ENCODE assay signal across 1 cellular context in the genomic region with DNA sequence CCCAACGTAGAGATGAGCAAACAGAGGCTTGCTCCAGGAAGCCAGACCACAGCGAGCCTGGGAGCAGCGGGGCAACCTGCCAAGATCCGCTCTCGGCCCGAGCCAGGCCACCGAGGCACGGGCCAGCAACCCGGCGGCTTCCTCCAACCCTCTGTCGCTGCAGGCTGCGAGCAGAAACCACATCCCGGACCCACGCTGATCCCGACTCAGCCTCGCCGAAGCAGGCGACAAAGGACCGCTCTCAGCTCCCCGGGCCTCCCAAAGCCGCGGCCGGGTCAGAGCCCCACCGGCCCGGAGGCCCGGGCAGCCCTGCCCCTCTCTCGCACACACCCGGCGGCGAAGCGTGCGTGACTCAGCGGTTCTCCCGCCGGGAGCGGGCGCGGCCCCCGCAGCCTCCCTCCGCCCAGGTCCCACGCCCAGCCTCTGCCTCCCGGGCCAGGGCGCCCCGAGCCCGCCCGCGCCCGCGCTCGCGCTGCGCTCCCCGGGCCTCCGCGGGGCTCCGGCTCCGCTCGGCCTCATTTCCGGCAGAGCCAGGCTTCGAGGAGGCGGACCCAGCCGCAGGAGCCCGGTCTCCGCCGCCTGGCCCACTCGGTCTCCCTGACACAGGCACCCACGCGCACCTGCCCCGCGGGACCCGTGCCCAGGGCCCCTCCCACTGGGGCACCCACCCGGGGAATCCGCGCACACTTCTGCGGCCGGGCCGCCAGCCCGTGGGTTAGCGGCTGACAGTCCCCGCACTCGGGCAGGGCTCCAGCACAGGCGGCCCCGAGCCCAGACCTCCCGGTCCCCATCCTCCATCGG.
TF ChIP-seq lines count a peak whose summit lies in the region.

No MANE protein-coding gene starts in this region.

TF ChIP-seq in HepG2, 621 proteins besides CTCF, POLR2A, EP300 and RAD21 (continues in another document):
- TF ChIP-seq, protein P1, sequence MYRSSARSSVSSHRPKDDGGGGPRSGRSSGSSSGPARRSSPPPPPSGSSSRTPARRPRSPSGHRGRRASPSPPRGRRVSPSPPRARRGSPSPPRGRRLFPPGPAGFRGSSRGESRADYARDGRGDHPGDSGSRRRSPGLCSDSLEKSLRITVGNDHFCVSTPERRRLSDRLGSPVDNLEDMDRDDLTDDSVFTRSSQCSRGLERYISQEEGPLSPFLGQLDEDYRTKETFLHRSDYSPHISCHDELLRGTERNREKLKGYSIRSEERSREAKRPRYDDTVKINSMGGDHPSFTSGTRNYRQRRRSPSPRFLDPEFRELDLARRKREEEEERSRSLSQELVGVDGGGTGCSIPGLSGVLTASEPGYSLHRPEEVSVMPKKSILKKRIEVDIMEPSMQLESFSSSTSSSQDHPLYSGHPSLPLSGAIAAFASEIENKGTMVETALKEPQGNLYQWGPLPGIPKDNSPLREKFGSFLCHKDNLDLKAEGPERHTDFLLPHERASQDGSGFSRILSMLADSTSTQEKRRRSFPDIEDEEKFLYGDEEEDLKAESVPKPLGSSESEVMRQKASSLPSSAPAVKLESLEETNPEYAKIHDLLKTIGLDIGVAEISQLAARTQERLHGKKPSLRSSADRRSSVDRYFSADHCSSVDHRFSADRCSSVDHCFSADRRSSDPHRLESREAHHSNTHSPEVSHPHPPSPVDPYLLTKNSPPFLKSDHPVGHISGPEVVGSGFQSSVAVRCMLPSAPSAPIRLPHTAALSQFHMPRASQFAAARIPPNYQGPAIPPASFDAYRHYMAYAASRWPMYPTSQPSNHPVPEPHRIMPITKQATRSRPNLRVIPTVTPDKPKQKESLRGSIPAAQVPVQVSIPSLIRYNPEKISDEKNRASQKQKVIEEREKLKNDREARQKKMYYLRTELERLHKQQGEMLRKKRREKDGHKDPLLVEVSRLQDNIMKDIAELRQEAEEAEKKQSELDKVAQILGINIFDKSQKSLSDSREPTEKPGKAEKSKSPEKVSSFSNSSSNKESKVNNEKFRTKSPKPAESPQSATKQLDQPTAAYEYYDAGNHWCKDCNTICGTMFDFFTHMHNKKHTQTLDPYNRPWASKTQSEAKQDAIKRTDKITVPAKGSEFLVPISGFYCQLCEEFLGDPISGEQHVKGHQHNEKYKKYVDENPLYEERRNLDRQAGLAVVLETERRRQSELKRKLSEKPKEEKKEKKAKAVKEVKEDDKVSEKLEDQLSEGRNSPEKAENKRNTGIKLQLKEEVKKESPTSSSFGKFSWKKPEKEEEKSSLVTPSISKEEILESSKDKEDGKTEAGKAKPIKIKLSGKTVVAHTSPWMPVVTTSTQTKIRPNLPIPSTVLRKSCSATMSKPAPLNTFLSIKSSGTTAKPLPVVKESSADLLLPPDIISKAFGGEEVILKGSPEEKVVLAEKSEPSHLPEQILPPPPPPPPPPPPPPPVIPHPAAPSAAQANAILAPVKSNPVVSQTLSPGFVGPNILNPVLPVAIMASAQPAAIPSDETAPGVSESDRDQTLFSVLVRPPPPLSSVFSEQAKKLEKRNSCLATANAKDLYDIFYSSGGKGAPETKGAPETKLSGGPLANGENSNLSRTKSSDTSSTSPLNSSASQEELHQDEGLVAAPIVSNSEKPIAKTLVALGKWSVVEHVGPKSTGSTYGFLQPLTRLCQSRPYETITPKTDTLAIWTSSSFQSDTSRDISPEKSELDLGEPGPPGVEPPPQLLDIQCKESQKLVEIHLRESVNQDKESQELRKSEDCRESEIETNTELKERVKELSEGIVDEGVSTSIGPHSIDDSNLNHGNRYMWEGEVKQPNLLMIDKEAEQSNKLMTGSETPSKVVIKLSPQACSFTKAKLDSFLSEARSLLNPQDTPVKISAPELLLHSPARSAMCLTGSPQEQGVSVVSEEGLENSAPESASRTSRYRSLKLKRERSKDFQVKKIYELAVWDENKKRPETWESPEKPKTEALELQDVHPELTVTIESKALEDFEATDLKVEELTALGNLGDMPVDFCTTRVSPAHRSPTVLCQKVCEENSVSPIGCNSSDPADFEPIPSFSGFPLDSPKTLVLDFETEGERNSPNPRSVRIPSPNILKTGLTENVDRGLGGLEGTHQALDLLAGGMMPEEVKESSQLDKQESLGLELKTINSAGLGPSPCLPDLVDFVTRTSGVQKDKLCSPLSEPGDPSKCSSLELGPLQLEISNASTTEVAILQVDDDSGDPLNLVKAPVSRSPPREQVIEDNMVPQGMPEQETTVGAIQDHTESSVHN (CRISPR knock-in tag; IDR thresholded peaks at IDR 0.05): no peak
- no peak for TF ChIP-seq ZFP82 (CRISPR knock-in tag; IDR thresholded peaks at IDR 0.05; ENCODE audit: borderline replicate concordance)
- TF ChIP-seq, protein P2, sequence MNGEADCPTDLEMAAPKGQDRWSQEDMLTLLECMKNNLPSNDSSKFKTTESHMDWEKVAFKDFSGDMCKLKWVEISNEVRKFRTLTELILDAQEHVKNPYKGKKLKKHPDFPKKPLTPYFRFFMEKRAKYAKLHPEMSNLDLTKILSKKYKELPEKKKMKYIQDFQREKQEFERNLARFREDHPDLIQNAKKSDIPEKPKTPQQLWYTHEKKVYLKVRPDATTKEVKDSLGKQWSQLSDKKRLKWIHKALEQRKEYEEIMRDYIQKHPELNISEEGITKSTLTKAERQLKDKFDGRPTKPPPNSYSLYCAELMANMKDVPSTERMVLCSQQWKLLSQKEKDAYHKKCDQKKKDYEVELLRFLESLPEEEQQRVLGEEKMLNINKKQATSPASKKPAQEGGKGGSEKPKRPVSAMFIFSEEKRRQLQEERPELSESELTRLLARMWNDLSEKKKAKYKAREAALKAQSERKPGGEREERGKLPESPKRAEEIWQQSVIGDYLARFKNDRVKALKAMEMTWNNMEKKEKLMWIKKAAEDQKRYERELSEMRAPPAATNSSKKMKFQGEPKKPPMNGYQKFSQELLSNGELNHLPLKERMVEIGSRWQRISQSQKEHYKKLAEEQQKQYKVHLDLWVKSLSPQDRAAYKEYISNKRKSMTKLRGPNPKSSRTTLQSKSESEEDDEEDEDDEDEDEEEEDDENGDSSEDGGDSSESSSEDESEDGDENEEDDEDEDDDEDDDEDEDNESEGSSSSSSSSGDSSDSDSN (CRISPR knock-in tag; IDR thresholded peaks at IDR 0.05): peak; percentile 70; the same call in 1 of the 2 replicates
- TF ChIP-seq CEBPG (CRISPR knock-in tag; IDR thresholded peaks at IDR 0.05): no peak
- TF ChIP-seq, protein P3, sequence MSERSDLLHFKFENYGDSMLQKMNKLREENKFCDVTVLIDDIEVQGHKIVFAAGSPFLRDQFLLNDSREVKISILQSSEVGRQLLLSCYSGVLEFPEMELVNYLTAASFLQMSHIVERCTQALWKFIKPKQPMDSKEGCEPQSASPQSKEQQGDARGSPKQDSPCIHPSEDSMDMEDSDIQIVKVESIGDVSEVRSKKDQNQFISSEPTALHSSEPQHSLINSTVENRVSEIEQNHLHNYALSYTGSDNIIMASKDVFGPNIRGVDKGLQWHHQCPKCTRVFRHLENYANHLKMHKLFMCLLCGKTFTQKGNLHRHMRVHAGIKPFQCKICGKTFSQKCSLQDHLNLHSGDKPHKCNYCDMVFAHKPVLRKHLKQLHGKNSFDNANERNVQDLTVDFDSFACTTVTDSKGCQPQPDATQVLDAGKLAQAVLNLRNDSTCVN (CRISPR knock-in tag; IDR thresholded peaks at IDR 0.05; ENCODE audit: borderline replicate concordance): no peak
- 0 out of 2 replicates have a peak, but pooled peaks have one; percentile 9 for TF ChIP-seq ZNF777 (CRISPR knock-in tag; IDR thresholded peaks at IDR 0.05)
- TF ChIP-seq HOXA5 (CRISPR knock-in tag; IDR thresholded peaks at IDR 0.05): no peak
- TF ChIP-seq, protein P4, sequence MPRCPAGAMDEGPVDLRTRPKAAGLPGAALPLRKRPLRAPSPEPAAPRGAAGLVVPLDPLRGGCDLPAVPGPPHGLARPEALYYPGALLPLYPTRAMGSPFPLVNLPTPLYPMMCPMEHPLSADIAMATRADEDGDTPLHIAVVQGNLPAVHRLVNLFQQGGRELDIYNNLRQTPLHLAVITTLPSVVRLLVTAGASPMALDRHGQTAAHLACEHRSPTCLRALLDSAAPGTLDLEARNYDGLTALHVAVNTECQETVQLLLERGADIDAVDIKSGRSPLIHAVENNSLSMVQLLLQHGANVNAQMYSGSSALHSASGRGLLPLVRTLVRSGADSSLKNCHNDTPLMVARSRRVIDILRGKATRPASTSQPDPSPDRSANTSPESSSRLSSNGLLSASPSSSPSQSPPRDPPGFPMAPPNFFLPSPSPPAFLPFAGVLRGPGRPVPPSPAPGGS (CRISPR knock-in tag; IDR thresholded peaks at IDR 0.05): no peak
- TF ChIP-seq SP4 (CRISPR knock-in tag; IDR thresholded peaks at IDR 0.05): no peak
- TF ChIP-seq, protein P5, sequence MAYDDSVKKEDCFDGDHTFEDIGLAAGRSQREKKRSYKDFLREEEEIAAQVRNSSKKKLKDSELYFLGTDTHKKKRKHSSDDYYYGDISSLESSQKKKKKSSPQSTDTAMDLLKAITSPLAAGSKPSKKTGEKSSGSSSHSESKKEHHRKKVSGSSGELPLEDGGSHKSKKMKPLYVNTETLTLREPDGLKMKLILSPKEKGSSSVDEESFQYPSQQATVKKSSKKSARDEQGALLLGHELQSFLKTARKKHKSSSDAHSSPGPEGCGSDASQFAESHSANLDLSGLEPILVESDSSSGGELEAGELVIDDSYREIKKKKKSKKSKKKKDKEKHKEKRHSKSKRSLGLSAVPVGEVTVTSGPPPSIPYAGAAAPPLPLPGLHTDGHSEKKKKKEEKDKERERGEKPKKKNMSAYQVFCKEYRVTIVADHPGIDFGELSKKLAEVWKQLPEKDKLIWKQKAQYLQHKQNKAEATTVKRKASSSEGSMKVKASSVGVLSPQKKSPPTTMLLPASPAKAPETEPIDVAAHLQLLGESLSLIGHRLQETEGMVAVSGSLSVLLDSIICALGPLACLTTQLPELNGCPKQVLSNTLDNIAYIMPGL (CRISPR knock-in tag; IDR thresholded peaks at IDR 0.05; ENCODE audit: borderline replicate concordance in 1 of 2, low read depth in 1 of 2): no peak
- TF ChIP-seq EZH2 (conservative IDR thresholded peaks at IDR 0.05; ENCODE audit: low read depth, low read length): peak; percentile 87; the same call in 1 of the 2 replicates
- no peak for TF ChIP-seq TARDBP (CRISPR knock-in tag; IDR thresholded peaks at IDR 0.05)
- TF ChIP-seq STAT5B (CRISPR knock-in tag; IDR thresholded peaks at IDR 0.05): no peak
- TF ChIP-seq ZNF660 (CRISPR knock-in tag; IDR thresholded peaks at IDR 0.05; ENCODE audit: borderline replicate concordance, low read depth): no peak
- no peak for TF ChIP-seq ZNF235 (CRISPR knock-in tag; IDR thresholded peaks at IDR 0.05; ENCODE audit: borderline replicate concordance)
- no peak for TF ChIP-seq ZNF556 (CRISPR knock-in tag; IDR thresholded peaks at IDR 0.05; ENCODE audit: borderline replicate concordance)
- TF ChIP-seq NFE2L2 (IDR thresholded peaks at IDR 0.05; ENCODE audit: low read length): peak; percentile 38; the same call in 1 of the 2 replicates
- TF ChIP-seq FOSL1 (CRISPR knock-in tag; IDR thresholded peaks at IDR 0.05; ENCODE audit: borderline replicate concordance): no peak
- 0 out of 2 replicates have a peak, but pooled peaks have one; percentile 14 for TF ChIP-seq FOSL2 (CRISPR knock-in tag; IDR thresholded peaks at IDR 0.05)
- TF ChIP-seq TBX2 (CRISPR knock-in tag; IDR thresholded peaks at IDR 0.05; ENCODE audit: borderline replicate concordance): no peak
- no peak for TF ChIP-seq HMG20B (CRISPR knock-in tag; conservative IDR thresholded peaks at IDR 0.05)
- TF ChIP-seq ZNF121 (CRISPR knock-in tag; IDR thresholded peaks at IDR 0.05): peak; percentile 77
- TF ChIP-seq TBL1XR1 (IDR thresholded peaks at IDR 0.05; ENCODE audit: borderline replicate concordance, low read length, partially characterized antibody): no peak
- TF ChIP-seq SMARCE1 (IDR thresholded peaks at IDR 0.05; ENCODE audit: borderline replicate concordance): no peak
- no peak for TF ChIP-seq TP53 (CRISPR knock-in tag; conservative IDR thresholded peaks at IDR 0.05)
- TF ChIP-seq ZSCAN29 (CRISPR knock-in tag; conservative IDR thresholded peaks at IDR 0.05): no peak
- no peak for TF ChIP-seq TGIF2 (CRISPR knock-in tag; IDR thresholded peaks at IDR 0.05)
- no peak for TF ChIP-seq ISX (CRISPR knock-in tag; conservative IDR thresholded peaks at IDR 0.05)
- TF ChIP-seq ZNF567 (CRISPR knock-in tag; IDR thresholded peaks at IDR 0.05; ENCODE audit: borderline replicate concordance): no peak
- TF ChIP-seq, protein P6, sequence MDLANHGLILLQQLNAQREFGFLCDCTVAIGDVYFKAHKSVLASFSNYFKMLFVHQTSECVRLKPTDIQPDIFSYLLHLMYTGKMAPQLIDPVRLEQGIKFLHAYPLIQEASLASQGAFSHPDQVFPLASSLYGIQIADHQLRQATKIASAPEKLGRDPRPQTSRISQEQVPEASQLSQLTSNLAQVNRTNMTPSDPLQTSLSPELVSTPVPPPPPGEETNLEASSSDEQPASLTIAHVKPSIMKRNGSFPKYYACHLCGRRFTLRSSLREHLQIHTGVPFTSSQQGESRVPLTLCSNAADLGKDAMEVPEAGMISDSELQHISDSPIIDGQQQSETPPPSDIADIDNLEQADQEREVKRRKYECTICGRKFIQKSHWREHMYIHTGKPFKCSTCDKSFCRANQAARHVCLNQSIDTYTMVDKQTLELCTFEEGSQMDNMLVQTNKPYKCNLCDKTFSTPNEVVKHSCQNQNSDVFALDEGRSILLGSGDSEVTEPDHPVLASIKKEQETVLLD (CRISPR knock-in tag; IDR thresholded peaks at IDR 0.05; ENCODE audit: low read depth): 0 out of 2 replicates have a peak, but pooled peaks have one; percentile 24
- TF ChIP-seq, protein P7, sequence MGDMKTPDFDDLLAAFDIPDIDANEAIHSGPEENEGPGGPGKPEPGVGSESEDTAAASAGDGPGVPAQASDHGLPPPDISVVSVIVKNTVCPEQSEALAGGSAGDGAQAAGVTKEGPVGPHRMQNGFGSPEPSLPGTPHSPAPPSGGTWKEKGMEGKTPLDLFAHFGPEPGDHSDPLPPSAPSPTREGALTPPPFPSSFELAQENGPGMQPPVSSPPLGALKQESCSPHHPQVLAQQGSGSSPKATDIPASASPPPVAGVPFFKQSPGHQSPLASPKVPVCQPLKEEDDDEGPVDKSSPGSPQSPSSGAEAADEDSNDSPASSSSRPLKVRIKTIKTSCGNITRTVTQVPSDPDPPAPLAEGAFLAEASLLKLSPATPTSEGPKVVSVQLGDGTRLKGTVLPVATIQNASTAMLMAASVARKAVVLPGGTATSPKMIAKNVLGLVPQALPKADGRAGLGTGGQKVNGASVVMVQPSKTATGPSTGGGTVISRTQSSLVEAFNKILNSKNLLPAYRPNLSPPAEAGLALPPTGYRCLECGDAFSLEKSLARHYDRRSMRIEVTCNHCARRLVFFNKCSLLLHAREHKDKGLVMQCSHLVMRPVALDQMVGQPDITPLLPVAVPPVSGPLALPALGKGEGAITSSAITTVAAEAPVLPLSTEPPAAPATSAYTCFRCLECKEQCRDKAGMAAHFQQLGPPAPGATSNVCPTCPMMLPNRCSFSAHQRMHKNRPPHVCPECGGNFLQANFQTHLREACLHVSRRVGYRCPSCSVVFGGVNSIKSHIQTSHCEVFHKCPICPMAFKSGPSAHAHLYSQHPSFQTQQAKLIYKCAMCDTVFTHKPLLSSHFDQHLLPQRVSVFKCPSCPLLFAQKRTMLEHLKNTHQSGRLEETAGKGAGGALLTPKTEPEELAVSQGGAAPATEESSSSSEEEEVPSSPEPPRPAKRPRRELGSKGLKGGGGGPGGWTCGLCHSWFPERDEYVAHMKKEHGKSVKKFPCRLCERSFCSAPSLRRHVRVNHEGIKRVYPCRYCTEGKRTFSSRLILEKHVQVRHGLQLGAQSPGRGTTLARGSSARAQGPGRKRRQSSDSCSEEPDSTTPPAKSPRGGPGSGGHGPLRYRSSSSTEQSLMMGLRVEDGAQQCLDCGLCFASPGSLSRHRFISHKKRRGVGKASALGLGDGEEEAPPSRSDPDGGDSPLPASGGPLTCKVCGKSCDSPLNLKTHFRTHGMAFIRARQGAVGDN (CRISPR knock-in tag; IDR thresholded peaks at IDR 0.05): peak; percentile 16; the same call in 1 of the 2 replicates
